ENCODE assay signal across 1 cellular context in the genomic region with DNA sequence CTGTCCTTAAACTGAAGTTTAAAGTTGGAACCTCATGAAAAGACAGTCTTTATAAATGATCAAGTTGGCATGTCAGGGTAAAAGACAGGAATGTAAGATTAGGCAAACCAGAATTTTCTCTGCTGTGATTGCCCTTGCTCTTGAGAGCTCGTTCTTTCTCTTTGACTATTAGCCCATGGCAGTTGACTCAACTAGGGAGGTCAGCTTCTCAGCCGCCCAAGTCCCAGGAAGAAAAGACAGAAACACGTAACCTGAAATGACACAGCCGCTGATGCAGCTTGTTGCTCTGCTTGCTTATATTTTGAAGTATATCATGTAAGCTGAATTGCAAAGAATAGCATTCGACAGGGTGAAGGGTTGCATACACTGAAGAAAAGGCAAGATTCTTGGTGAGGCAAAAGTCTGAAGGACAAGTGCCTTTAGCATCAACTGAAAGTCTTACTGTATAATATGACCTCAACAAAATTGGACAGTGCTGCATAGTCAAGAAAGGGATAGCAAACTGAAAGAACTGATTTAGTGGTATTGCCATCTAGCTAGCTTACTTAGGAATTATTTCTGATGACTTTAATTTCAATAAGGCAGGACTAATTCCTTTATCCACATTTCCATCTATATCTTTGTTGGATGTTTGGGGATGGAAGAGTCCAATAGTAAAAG.
TF ChIP-seq lines count a peak whose summit lies in the region.

No MANE protein-coding gene starts in this region.

TF ChIP-seq in GM12878, 131 proteins besides CTCF, POLR2A, EP300 and RAD21 (continued from another document):
- TF ChIP-seq NFYA (IDR thresholded peaks at IDR 0.05; ENCODE audit: borderline replicate concordance, low read depth, low read length) (no peak), NFIC (IDR thresholded peaks at IDR 0.05; ENCODE audit: low read depth, low read length) (peak; percentile 58), FOXM1 (IDR thresholded peaks at IDR 0.05; ENCODE audit: low read depth, low read length) (no peak), BCL11A (IDR thresholded peaks at IDR 0.05; ENCODE audit: low read depth, low read length) (peak; percentile 8; the same call in 1 of the 2 replicates), RUNX3 (IDR thresholded peaks at IDR 0.05; ENCODE audit: low read length) (peak; percentile 49), CREM (IDR thresholded peaks at IDR 0.05; ENCODE audit: low read depth) (peak; percentile 39; the same call in 1 of the 2 replicates)
